In the genomic region with DNA sequence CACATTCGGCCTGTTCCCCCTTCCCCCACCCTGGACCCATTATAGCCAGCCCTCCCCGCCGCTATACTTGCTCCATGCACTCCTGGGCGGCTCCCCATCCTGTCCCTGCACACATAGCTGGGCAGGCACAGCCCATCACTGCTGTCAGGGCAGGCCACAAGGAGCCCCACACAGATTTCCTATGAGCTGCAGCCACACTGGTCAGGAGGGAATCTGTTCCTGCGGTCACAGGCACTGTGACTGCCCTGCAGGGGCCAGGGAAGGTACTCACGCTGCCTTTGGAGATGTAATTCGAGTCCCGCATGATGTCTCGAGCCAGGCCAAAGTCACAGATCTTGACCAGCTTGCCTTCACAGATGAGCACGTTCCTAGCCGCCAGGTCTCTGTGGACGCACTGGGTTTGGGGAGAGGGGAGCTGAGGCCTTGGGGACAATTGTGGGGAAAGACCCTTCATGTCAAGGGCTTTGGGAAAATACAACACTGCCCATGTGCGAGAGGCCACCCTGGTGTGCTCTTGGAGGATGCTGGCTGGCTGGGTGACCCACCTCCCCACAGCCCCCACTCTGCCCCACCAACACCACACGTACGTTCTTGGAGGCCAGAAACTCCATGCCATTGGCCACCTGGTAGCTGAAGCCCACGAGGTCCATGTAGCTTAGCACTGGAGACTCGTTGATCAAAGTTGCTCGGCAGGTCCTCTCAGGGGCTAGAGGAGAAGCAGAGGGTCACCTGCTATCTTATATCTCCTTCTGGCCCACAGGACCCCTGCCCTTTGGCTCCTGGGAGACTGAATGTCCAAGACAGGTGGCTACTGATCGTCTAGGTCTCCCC, we compare ENCODE assay signal across 17 cellular contexts. TPM values are rescaled to one million over a fixed set of nuclear protein-coding genes. Genes with fewer than 3 reads are reported as not detected.
"Had no signal": no experiment of that assay in that cellular context is flagged by ENCODE, and none has a peak within 500 bp of the region (broad histone marks: within the 10 kb centered on the region; RNA-seq: fewer than 3 reads in every experiment).

No MANE protein-coding gene starts in this region.

- H3K27me3 Mint-ChIP-seq: activated CD8-positive, alpha-beta memory T cell treated with anti-CD3 and anti-CD28 coated beads, Interleukin-2, amount 10 ng/mL, durations not matched to agents 7 days and 5 days; activated T-cell treated with anti-CD3 and anti-CD28 coated beads, Interleukin-2, amount 50 U/mL, for 24 hours; naive thymus-derived CD8-positive, alpha-beta T cell; stimulated activated naive CD8-positive, alpha-beta T cell treated with anti-CD3 and anti-CD28 coated beads, Interleukin-15, amount 100 ng/mL, for 72 hours had no signal

- H3K4me1 ChIP-seq: psoas muscle had no signal

- H3K27me3 ChIP-seq: cardiac muscle cell had no signal

- H3K27ac ChIP-seq: cardiac muscle cell, psoas muscle had no signal

- H3K4me3 Mint-ChIP-seq: activated CD8-positive, alpha-beta memory T cell treated with anti-CD3 and anti-CD28 coated beads, Interleukin-2, amount 10 ng/mL, durations not matched to agents 7 days and 5 days; activated T-cell treated with anti-CD3 and anti-CD28 coated beads, Interleukin-2, amount 50 U/mL, for 24 hours; naive thymus-derived CD8-positive, alpha-beta T cell; stimulated activated naive CD8-positive, alpha-beta T cell treated with anti-CD3 and anti-CD28 coated beads, Interleukin-15, amount 100 ng/mL, for 72 hours had no signal

- H3K27ac Mint-ChIP-seq: activated CD8-positive, alpha-beta memory T cell treated with anti-CD3 and anti-CD28 coated beads, Interleukin-2, amount 10 ng/mL, durations not matched to agents 7 days and 5 days; activated T-cell treated with anti-CD3 and anti-CD28 coated beads, Interleukin-2, amount 50 U/mL, for 24 hours; stimulated activated naive CD8-positive, alpha-beta T cell treated with anti-CD3 and anti-CD28 coated beads, Interleukin-15, amount 100 ng/mL, for 72 hours had no signal

- DNase-seq: activated CD4-positive, alpha-beta T cell treated with anti-CD3 and anti-CD28 coated beads, Interleukin-2, amount 50 U/mL, for 48 hours; activated CD8-positive, alpha-beta memory T cell treated with anti-CD3 and anti-CD28 coated beads, Interleukin-2, amount 10 ng/mL, durations not matched to agents 7 days and 5 days; activated effector memory CD4-positive, alpha-beta T cell treated with Interleukin-2 at 50 U/mL for 16 hours; activated T-cell treated with anti-CD3 and anti-CD28 coated beads, Interleukin-2, amount 50 U/mL, for 24 hours; cortex of kidney; mammary epithelial cell; mucosa of descending colon; nucleus accumbens; psoas muscle; stimulated activated CD4-positive, alpha-beta T cell treated with anti-CD3 and anti-CD28 coated beads, Interleukin-4, amount 100 ng/mL, for 1 hour; stimulated activated CD8-positive, alpha-beta memory T cell treated with anti-CD3 and anti-CD28 coated beads, Interleukin-4, amount 100 ng/mL, for 48 hours; stimulated activated naive CD8-positive, alpha-beta T cell treated with anti-CD3 and anti-CD28 coated beads, Interleukin-15, amount 100 ng/mL, for 72 hours; T-helper 2 cell had no signal

- H3K36me3 Mint-ChIP-seq: naive thymus-derived CD8-positive, alpha-beta T cell had no signal

- H3K9me3 Mint-ChIP-seq: activated T-cell treated with anti-CD3 and anti-CD28 coated beads, Interleukin-2, amount 50 U/mL, for 24 hours; naive thymus-derived CD8-positive, alpha-beta T cell; stimulated activated naive CD8-positive, alpha-beta T cell treated with anti-CD3 and anti-CD28 coated beads, Interleukin-15, amount 100 ng/mL, for 72 hours had no signal

- H3K4me3 ChIP-seq: cardiac muscle cell, mucosa of descending colon, psoas muscle, thoracic aorta had no signal

- H3K36me3 ChIP-seq: cardiac muscle cell had no signal

- H3K9me3 ChIP-seq: mucosa of descending colon, psoas muscle, thoracic aorta had no signal

- ATAC-seq: activated CD8-positive, alpha-beta memory T cell treated with anti-CD3 and anti-CD28 coated beads, Interleukin-2, amount 10 ng/mL, durations not matched to agents 7 days and 5 days; mucosa of descending colon; naive thymus-derived CD8-positive, alpha-beta T cell; psoas muscle had no signal

RNA-seq across cellular contexts. Expression of a gene that starts 34.5 kb away (rescaled TPM):
- total RNA-seq: cardiac muscle cell, glomerular endothelial cell had no signal

RNA-seq across cellular contexts. Expression of a gene that starts 45.7 kb away (rescaled TPM):
- total RNA-seq: activated CD8-positive, alpha-beta memory T cell treated with anti-CD3 and anti-CD28 coated beads, Interleukin-2, amount 10 ng/mL, durations not matched to agents 7 days and 5 days; cardiac muscle cell; glomerular endothelial cell; mammary epithelial cell; naive thymus-derived CD8-positive, alpha-beta T cell; psoas muscle; thoracic aorta had no signal
- polyA plus RNA-seq: mammary epithelial cell; naive thymus-derived CD8-positive, alpha-beta T cell had no signal
